Comparison of ENCODE assay signal across 33 cellular contexts in genomic region chr5:34806532-34806931, GRCh38. TPM values are rescaled to one million over a fixed set of nuclear protein-coding genes. Genes with fewer than 3 reads are reported as not detected.
"Had no signal": no experiment of that assay in that cellular context is flagged by ENCODE, and none has a peak within 500 bp of the region (broad histone marks: within the 10 kb centered on the region; RNA-seq: fewer than 3 reads in every experiment).

No MANE protein-coding gene starts in this region.

- H3K4me1 ChIP-seq: SJSA1 had no signal

- H3K4me1 Mint-ChIP-seq: activated CD4-positive, alpha-beta T cell treated with anti-CD3 and anti-CD28 coated beads, Interleukin-2, amount 10 ng/mL, durations not matched to agents 24 days and 14 days; activated naive CD8-positive, alpha-beta T cell treated with anti-CD3 and anti-CD28 coated beads for 36 hours; activated T-helper 17 cell treated with anti-CD3 and anti-CD28 coated beads, Interleukin-2, amount 50 U/mL, for 72 hours; central memory CD8-positive, alpha-beta T cell; T-cell had no signal

- H3K27me3 Mint-ChIP-seq: activated T-helper 17 cell treated with anti-CD3 and anti-CD28 coated beads, Interleukin-2, amount 50 U/mL, for 72 hours had no signal

- ATAC-seq: activated CD8-positive, alpha-beta T cell treated with anti-CD3 and anti-CD28 coated beads for 36 hours; activated T-cell treated with anti-CD3 and anti-CD28 coated beads, Interleukin-2, amount 50 U/mL, for 72 hours; activated T-helper 17 cell treated with anti-CD3 and anti-CD28 coated beads, Interleukin-2, amount 50 U/mL, for 72 hours; Panc1; T-cell had no signal

- H3K27me3 ChIP-seq: brain microvascular endothelial cell, MG63, SJSA1 had no signal

- H3K27ac ChIP-seq: brain microvascular endothelial cell, SJSA1, VCaP had no signal

- H3K36me3 Mint-ChIP-seq: activated naive CD8-positive, alpha-beta T cell treated with anti-CD3 and anti-CD28 coated beads for 36 hours; T-cell had no signal

- H3K4me3 ChIP-seq: MG63, SJSA1 had no signal

- H3K27ac Mint-ChIP-seq: activated CD4-positive, alpha-beta T cell treated with anti-CD3 and anti-CD28 coated beads, Interleukin-2, amount 10 ng/mL, durations not matched to agents 24 days and 14 days; activated CD8-positive, alpha-beta T cell treated with anti-CD3 and anti-CD28 coated beads for 36 hours; activated naive CD8-positive, alpha-beta T cell treated with anti-CD3 and anti-CD28 coated beads for 36 hours; activated T-cell treated with anti-CD3 and anti-CD28 coated beads, Interleukin-2, amount 50 U/mL, for 72 hours; activated T-helper 17 cell treated with anti-CD3 and anti-CD28 coated beads, Interleukin-2, amount 50 U/mL, for 72 hours; T-cell had no signal

- H3K9ac ChIP-seq: SK-N-SH had no signal

- H3K9me2 ChIP-seq: SK-N-SH had no signal

- H3K9me3 Mint-ChIP-seq: activated CD4-positive, alpha-beta T cell treated with anti-CD3 and anti-CD28 coated beads, Interleukin-2, amount 10 ng/mL, durations not matched to agents 24 days and 14 days; activated CD8-positive, alpha-beta T cell treated with anti-CD3 and anti-CD28 coated beads for 36 hours; activated naive CD8-positive, alpha-beta T cell treated with anti-CD3 and anti-CD28 coated beads for 36 hours; activated T-cell treated with anti-CD3 and anti-CD28 coated beads, Interleukin-2, amount 50 U/mL, for 72 hours; activated T-helper 17 cell treated with anti-CD3 and anti-CD28 coated beads, Interleukin-2, amount 50 U/mL, for 72 hours; central memory CD8-positive, alpha-beta T cell; T-cell had no signal

- H3K4me3 Mint-ChIP-seq: activated CD4-positive, alpha-beta T cell treated with anti-CD3 and anti-CD28 coated beads, Interleukin-2, amount 10 ng/mL, durations not matched to agents 24 days and 14 days; activated CD8-positive, alpha-beta T cell treated with anti-CD3 and anti-CD28 coated beads for 36 hours; activated naive CD8-positive, alpha-beta T cell treated with anti-CD3 and anti-CD28 coated beads for 36 hours; activated T-cell treated with anti-CD3 and anti-CD28 coated beads, Interleukin-2, amount 50 U/mL, for 72 hours; activated T-helper 17 cell treated with anti-CD3 and anti-CD28 coated beads, Interleukin-2, amount 50 U/mL, for 72 hours; central memory CD8-positive, alpha-beta T cell; T-cell had no signal

- H3K36me3 ChIP-seq: SJSA1 had no signal

- H3K9me3 ChIP-seq: MG63, SJSA1, SK-N-SH had no signal

- H3K4me2 ChIP-seq: SK-N-SH had no signal

- DNase-seq: activated CD4-positive, alpha-beta T cell treated with anti-CD3 and anti-CD28 coated beads, Interleukin-2, amount 10 ng/mL, durations not matched to agents 24 days and 14 days; activated CD4-positive, alpha-beta T cell treated with anti-CD3 and anti-CD28 coated beads, Interleukin-2, amount 50 U/mL, for 4 hours; activated CD8-positive, alpha-beta T cell treated with anti-CD3 and anti-CD28 coated beads for 36 hours; activated effector memory CD4-positive, alpha-beta T cell treated with anti-CD3 and anti-CD28 coated beads, Interleukin-2, amount 50 U/mL, for 16 hours; activated naive CD4-positive, alpha-beta T cell; activated naive CD4-positive, alpha-beta T cell treated with anti-CD3 and anti-CD28 coated beads, Interleukin-2, amount 50 U/mL, for 16 hours; activated naive CD8-positive, alpha-beta T cell treated with anti-CD3 and anti-CD28 coated beads for 36 hours; activated T-cell treated with anti-CD3 and anti-CD28 coated beads, Interleukin-2, amount 50 U/mL, for 1 hour; activated T-cell treated with anti-CD3 and anti-CD28 coated beads, Interleukin-2, amount 50 U/mL, for 72 hours; amniotic stem cell; aorta; brain microvascular endothelial cell; Karpas-422; MG63; NCI-H1048; NCI-H1105 treated with DMSO at 0.1 percent for 48 hours; NCI-H1436; NCI-H1694; NCI-H1930; NCI-H2081 treated with DMSO at 0.1 percent for 48 hours; NCI-H345; NCI-H524 treated with DMSO at 0.1 percent for 48 hours; RPMI8226; SHP77 treated with DMSO at 0.1 percent for 48 hours; SK-N-SH; T-cell; T-helper 2 cell; T-helper 9 cell had no signal

RNA-seq across cellular contexts. Expression of gene TTC23L, which starts 32.4 kb away (rescaled TPM):
- total RNA-seq: activated CD4-positive, alpha-beta T cell treated with anti-CD3 and anti-CD28 coated beads, Interleukin-2, amount 10 ng/mL, durations not matched to agents 24 days and 14 days; SJSA1 had no signal
